ENCODE assay signal across 1 cellular context in the genomic region with DNA sequence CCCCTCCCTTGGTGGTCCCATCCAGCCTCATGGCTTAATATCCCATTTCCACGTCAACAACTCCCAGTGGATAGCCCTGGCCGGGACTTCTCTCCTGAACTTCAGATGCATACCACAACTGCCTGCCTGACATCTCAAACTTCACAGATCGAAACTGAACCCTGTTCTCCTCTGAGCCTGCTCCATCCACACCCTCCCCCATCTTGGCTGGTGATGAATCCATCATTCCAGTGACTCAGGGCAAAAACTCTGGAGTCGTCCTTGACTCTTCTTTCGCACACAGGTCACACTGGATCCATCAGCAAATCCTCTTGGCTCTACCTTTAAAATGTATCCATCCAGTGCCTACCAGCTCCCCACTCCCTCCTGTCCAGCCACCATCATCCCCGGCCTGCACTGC.
TF ChIP-seq lines count a peak whose summit lies in the region.

No MANE protein-coding gene starts in this region.

TF ChIP-seq in HepG2, 621 proteins besides CTCF, POLR2A, EP300 and RAD21:
- TF ChIP-seq KDM3A (CRISPR knock-in tag; IDR thresholded peaks at IDR 0.05; ENCODE audit: low read depth): no peak
- TF ChIP-seq, protein P1, sequence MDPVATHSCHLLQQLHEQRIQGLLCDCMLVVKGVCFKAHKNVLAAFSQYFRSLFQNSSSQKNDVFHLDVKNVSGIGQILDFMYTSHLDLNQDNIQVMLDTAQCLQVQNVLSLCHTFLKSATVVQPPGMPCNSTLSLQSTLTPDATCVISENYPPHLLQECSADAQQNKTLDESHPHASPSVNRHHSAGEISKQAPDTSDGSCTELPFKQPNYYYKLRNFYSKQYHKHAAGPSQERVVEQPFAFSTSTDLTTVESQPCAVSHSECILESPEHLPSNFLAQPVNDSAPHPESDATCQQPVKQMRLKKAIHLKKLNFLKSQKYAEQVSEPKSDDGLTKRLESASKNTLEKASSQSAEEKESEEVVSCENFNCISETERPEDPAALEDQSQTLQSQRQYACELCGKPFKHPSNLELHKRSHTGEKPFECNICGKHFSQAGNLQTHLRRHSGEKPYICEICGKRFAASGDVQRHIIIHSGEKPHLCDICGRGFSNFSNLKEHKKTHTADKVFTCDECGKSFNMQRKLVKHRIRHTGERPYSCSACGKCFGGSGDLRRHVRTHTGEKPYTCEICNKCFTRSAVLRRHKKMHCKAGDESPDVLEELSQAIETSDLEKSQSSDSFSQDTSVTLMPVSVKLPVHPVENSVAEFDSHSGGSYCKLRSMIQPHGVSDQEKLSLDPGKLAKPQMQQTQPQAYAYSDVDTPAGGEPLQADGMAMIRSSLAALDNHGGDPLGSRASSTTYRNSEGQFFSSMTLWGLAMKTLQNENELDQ (CRISPR knock-in tag; IDR thresholded peaks at IDR 0.05; ENCODE audit: borderline replicate concordance): no peak
